ENCODE assay signal across 23 cellular contexts in genomic region chr5:66234241-66234640, GRCh38.
"Had no signal": no experiment of that assay in that cellular context is flagged by ENCODE, and none has a peak within 500 bp of the region (broad histone marks: within the 10 kb centered on the region; RNA-seq: fewer than 3 reads in every experiment).

No MANE protein-coding gene starts in this region.

- H3K9me3 ChIP-seq: esophagus muscularis mucosa, gastroesophageal sphincter, left ventricle myocardium inferior, lower lobe of right lung, mucosa of descending colon had no signal

- H3K9me3 Mint-ChIP-seq: immature natural killer cell had no signal

- H3K36me3 Mint-ChIP-seq: immature natural killer cell, mesothelial cell of epicardium, naive B cell had no signal

- H2AFZ ChIP-seq: hepatocyte had no signal

- H3K4me3 ChIP-seq: coronary artery, dorsolateral prefrontal cortex, esophagus muscularis mucosa, gastroesophageal sphincter, heart left ventricle, hepatocyte, left ventricle myocardium inferior, lower lobe of right lung, mucosa of descending colon had no signal

- ATAC-seq: foreskin keratinocyte, gastroesophageal sphincter, heart left ventricle, left colon, left lobe of liver, lower lobe of right lung, mucosa of descending colon had no signal

- DNase-seq: dermis blood vessel endothelial cell; dorsolateral prefrontal cortex; effector CD4-positive, alpha-beta T cell; effector memory CD4-positive, alpha-beta T cell; foreskin keratinocyte; heart left ventricle; hypothalamus; immature natural killer cell; islet precursor cell; kidney; kidney glomerular epithelial cell; left colon; left ventricle myocardium inferior; lower lobe of right lung; mesenchymal stem cell; mucosa of descending colon; naive B cell had no signal

- H3K4me1 ChIP-seq: esophagus muscularis mucosa, foreskin keratinocyte, gastroesophageal sphincter, heart left ventricle, left ventricle myocardium inferior, lower lobe of right lung had no signal

- H3K4me2 ChIP-seq: hepatocyte had no signal

- H3K27me3 ChIP-seq: dorsolateral prefrontal cortex, esophagus muscularis mucosa, gastroesophageal sphincter, hepatocyte had no signal

- H3K36me3 ChIP-seq: esophagus muscularis mucosa, gastroesophageal sphincter, heart left ventricle, left ventricle myocardium inferior, lower lobe of right lung had no signal

- H3K27ac ChIP-seq: coronary artery, dorsolateral prefrontal cortex, esophagus muscularis mucosa, foreskin keratinocyte, gastroesophageal sphincter, heart left ventricle, hepatocyte, left ventricle myocardium inferior, lower lobe of right lung had no signal

- H3K79me2 ChIP-seq: hepatocyte had no signal

- H3K4me3 Mint-ChIP-seq: immature natural killer cell, mesothelial cell of epicardium, naive B cell had no signal

- H3K4me1 Mint-ChIP-seq: naive B cell had no signal

- H3K27ac Mint-ChIP-seq: immature natural killer cell, mesothelial cell of epicardium, naive B cell had no signal
